1 cellular context compared by ENCODE assay signal in genomic region chr1:74197657-74198552, GRCh38.
A peak's percentile ranks its signal among the peaks of the same experiment; 100 is the strongest.
TF ChIP-seq lines count a peak whose summit lies in the region.

TSS of gene FPGT (plus strand) at chr1:74198242. CDS start at chr1:74198279, 37 bp downstream.
TSS of gene LRRIQ3 (minus strand) at chr1:74198176. CDS start at chr1:74183684, 14,492 bp downstream.

TF ChIP-seq in K562, 482 proteins besides CTCF, POLR2A, EP300 and RAD21 (continued from another document and continues in another):
- TF ChIP-seq, protein P1, sequence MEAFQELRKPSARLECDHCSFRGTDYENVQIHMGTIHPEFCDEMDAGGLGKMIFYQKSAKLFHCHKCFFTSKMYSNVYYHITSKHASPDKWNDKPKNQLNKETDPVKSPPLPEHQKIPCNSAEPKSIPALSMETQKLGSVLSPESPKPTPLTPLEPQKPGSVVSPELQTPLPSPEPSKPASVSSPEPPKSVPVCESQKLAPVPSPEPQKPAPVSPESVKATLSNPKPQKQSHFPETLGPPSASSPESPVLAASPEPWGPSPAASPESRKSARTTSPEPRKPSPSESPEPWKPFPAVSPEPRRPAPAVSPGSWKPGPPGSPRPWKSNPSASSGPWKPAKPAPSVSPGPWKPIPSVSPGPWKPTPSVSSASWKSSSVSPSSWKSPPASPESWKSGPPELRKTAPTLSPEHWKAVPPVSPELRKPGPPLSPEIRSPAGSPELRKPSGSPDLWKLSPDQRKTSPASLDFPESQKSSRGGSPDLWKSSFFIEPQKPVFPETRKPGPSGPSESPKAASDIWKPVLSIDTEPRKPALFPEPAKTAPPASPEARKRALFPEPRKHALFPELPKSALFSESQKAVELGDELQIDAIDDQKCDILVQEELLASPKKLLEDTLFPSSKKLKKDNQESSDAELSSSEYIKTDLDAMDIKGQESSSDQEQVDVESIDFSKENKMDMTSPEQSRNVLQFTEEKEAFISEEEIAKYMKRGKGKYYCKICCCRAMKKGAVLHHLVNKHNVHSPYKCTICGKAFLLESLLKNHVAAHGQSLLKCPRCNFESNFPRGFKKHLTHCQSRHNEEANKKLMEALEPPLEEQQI (IDR thresholded peaks at IDR 0.05): no peak
- TF ChIP-seq ZBTB34 (CRISPR knock-in tag; IDR thresholded peaks at IDR 0.05) (no peak), ZNF24 (IDR thresholded peaks at IDR 0.05) (peak; percentile 90), RBBP5 (IDR thresholded peaks at IDR 0.05; ENCODE audit: borderline replicate concordance, insufficient read depth, low read length, poor library complexity, severe bottlenecking) (peak; percentile 72), FOXK2 (conservative IDR thresholded peaks at IDR 0.05 in 1 of 2, IDR thresholded peaks at IDR 0.05 in 1 of 2; ENCODE audit: low read depth in 2 of 2) (peak; percentile 72 to 79), HDAC3 (IDR thresholded peaks at IDR 0.05; ENCODE audit: borderline replicate concordance, partially characterized antibody) (peak; percentile 76), ZBTB33 (CRISPR knock-in tag; IDR thresholded peaks at IDR 0.05) (peak; percentile 69), E2F3 (CRISPR knock-in tag; IDR thresholded peaks at IDR 0.05) (no peak), POLR2G (IDR thresholded peaks at IDR 0.05; ENCODE audit: low read depth, low read length) (peak; percentile 84), ESRRA (IDR thresholded peaks at IDR 0.05; ENCODE audit: borderline replicate concordance, low read depth) (0 out of 2 replicates have a peak, but pooled peaks have one; percentile 18), CTBP1 (IDR thresholded peaks at IDR 0.05; ENCODE audit: borderline replicate concordance) (peak; percentile 85), ATF1 (CRISPR knock-in tag; IDR thresholded peaks at IDR 0.05) (no peak), ATF1 (tag; IDR thresholded peaks at IDR 0.05) (peak; percentile 70; the same call in 1 of the 2 replicates), HES1 (IDR thresholded peaks at IDR 0.05; ENCODE audit: low read depth) (no peak), EGR1 (conservative IDR thresholded peaks at IDR 0.05) (peak; percentile 99), TAF15 (IDR thresholded peaks at IDR 0.05; ENCODE audit: low read depth, low read length) (no peak), ZNF445 (CRISPR knock-in tag; IDR thresholded peaks at IDR 0.05; ENCODE audit: low read depth) (no peak), ZFX (CRISPR knock-in tag; IDR thresholded peaks at IDR 0.05) (peak; percentile 85), ELF1 (tag; IDR thresholded peaks at IDR 0.05) (peak; percentile 73), NRF1 (conservative IDR thresholded peaks at IDR 0.05 in 1 of 2, IDR thresholded peaks at IDR 0.05 in 1 of 2) (peak; percentile 96 to 97), CBX1 (IDR thresholded peaks at IDR 0.05; ENCODE audit: low read depth) (0 out of 2 replicates have a peak, but pooled peaks have one; percentile 21), SOX6 (IDR thresholded peaks at IDR 0.05) (no peak), MAFG (tag; conservative IDR thresholded peaks at IDR 0.05) (no peak), GABPA (tag; conservative IDR thresholded peaks at IDR 0.05; ENCODE audit: low read depth) (peak; percentile 52), ZNF140 (CRISPR knock-in tag; IDR thresholded peaks at IDR 0.05) (no peak), SETDB1 (IDR thresholded peaks at IDR 0.05; ENCODE audit: low read length) (peak; percentile 51), ZBTB7A (IDR thresholded peaks at IDR 0.05; ENCODE audit: borderline replicate concordance, control insufficient read depth, low read depth, low read length) (peak; percentile 68; the same call in 1 of the 2 replicates), ZKSCAN1 (IDR thresholded peaks at IDR 0.05; ENCODE audit: low read depth, low read length) (no peak), KDM5B (IDR thresholded peaks at IDR 0.05; ENCODE audit: insufficient replicate concordance, low read depth, low read length) (peak; percentile 40), POLR2H (tag; IDR thresholded peaks at IDR 0.05; ENCODE audit: low read depth) (peak; percentile 63), SUPT5H (IDR thresholded peaks at IDR 0.05) (peak; percentile 81), EP400 (IDR thresholded peaks at IDR 0.05) (peak; percentile 47), RCOR1 (IDR thresholded peaks at IDR 0.05; ENCODE audit: borderline replicate concordance in 1 of 2, low read depth in 2 of 2, low read length in 2 of 2) (peak in 1 of 2 experiments; percentile 47; a peak in 1 of 4 replicates), TEAD4 (IDR thresholded peaks at IDR 0.05; ENCODE audit: low read length) (0 out of 2 replicates have a peak, but pooled peaks have one; percentile 14), TEAD4 (CRISPR knock-in tag; IDR thresholded peaks at IDR 0.05; ENCODE audit: borderline replicate concordance) (no peak), ZNF407 (IDR thresholded peaks at IDR 0.05; ENCODE audit: low read depth) (peak; percentile 85), MEIS2 (IDR thresholded peaks at IDR 0.05; ENCODE audit: partially characterized antibody) (peak; percentile 68), SREBF1 (IDR thresholded peaks at IDR 0.05; ENCODE audit: borderline replicate concordance, low read depth, low read length) (no peak)
- TF ChIP-seq, protein P2, sequence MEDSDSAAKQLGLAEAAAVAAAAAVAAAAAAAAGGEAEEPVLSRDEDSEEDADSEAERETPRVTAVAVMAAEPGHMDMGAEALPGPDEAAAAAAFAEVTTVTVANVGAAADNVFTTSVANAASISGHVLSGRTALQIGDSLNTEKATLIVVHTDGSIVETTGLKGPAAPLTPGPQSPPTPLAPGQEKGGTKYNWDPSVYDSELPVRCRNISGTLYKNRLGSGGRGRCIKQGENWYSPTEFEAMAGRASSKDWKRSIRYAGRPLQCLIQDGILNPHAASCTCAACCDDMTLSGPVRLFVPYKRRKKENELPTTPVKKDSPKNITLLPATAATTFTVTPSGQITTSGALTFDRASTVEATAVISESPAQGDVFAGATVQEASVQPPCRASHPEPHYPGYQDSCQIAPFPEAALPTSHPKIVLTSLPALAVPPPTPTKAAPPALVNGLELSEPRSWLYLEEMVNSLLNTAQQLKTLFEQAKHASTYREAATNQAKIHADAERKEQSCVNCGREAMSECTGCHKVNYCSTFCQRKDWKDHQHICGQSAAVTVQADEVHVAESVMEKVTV (CRISPR knock-in tag; IDR thresholded peaks at IDR 0.05): no peak
- TF ChIP-seq, protein P3, sequence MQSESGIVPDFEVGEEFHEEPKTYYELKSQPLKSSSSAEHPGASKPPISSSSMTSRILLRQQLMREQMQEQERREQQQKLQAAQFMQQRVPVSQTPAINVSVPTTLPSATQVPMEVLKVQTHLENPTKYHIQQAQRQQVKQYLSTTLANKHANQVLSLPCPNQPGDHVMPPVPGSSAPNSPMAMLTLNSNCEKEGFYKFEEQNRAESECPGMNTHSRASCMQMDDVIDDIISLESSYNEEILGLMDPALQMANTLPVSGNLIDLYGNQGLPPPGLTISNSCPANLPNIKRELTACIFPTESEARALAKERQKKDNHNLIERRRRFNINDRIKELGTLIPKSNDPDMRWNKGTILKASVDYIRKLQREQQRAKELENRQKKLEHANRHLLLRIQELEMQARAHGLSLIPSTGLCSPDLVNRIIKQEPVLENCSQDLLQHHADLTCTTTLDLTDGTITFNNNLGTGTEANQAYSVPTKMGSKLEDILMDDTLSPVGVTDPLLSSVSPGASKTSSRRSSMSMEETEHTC (IDR thresholded peaks at IDR 0.05): no peak
- TF ChIP-seq, protein P4, sequence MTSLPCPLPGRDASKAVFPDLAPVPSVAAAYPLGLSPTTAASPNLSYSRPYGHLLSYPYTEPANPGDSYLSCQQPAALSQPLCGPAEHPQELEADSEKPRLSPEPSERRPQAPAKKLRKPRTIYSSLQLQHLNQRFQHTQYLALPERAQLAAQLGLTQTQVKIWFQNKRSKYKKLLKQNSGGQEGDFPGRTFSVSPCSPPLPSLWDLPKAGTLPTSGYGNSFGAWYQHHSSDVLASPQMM (CRISPR knock-in tag; IDR thresholded peaks at IDR 0.05): no peak
- TF ChIP-seq, protein P5, sequence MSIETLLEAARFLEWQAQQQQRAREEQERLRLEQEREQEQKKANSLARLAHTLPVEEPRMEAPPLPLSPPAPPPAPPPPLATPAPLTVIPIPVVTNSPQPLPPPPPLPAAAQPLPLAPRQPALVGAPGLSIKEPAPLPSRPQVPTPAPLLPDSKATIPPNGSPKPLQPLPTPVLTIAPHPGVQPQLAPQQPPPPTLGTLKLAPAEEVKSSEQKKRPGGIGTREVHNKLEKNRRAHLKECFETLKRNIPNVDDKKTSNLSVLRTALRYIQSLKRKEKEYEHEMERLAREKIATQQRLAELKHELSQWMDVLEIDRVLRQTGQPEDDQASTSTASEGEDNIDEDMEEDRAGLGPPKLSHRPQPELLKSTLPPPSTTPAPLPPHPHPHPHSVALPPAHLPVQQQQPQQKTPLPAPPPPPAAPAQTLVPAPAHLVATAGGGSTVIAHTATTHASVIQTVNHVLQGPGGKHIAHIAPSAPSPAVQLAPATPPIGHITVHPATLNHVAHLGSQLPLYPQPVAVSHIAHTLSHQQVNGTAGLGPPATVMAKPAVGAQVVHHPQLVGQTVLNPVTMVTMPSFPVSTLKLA (conservative IDR thresholded peaks at IDR 0.05): peak; percentile 53 to 82; a peak in 3 of 4 replicates
